In genomic region chr10:117545141-117546019, GRCh38 we compare ENCODE assay signal across 11 cellular contexts. TPM values are rescaled to one million over a fixed set of nuclear protein-coding genes. Genes with fewer than 3 reads are reported as not detected.
DNase-seq lines count a peak whose midpoint lies in the region; ATAC-seq and TF ChIP-seq lines count a peak whose summit lies in the region.
"Had no signal": no experiment of that assay in that cellular context is flagged by ENCODE, and none has a peak within 500 bp of the region (broad histone marks: within the 10 kb centered on the region; RNA-seq: fewer than 3 reads in every experiment).

No MANE protein-coding gene starts in this region.

- no peak for TF ChIP-seq EP300 in ovary (IDR thresholded peaks at IDR 0.05)

- H3K36me3 ChIP-seq in left ventricle myocardium inferior = no peaks in the 10 kb centered on the region
- no peaks in the 10 kb centered on the region for H3K36me3 ChIP-seq in ovary
- no peaks in the 10 kb centered on the region for H3K36me3 ChIP-seq in CD8-positive, alpha-beta T cell (ENCODE audit: insufficient read depth, low read length)

- H3K4me3 Mint-ChIP-seq in T-helper 17 cell = peak overlapping the region; percentile 61
- H3K4me3 Mint-ChIP-seq in CD8-positive, alpha-beta T cell = no peak overlapping the region
- no peak overlapping the region for H3K4me3 Mint-ChIP-seq in natural killer cell treated with Interleukin-12 subunit alpha and Interleukin-12 subunit beta and Interleukin-15 and Interleukin-18, amount 100 ng/mL, for 72 hours
- H3K4me3 Mint-ChIP-seq: memory B cell had no signal

- H3K4me3 ChIP-seq in AG10803 (ENCODE audit: low read length) = peak overlapping the region; percentile 96
- peak overlapping the region; percentile 58 for H3K4me3 ChIP-seq in left ventricle myocardium inferior
- H3K4me3 ChIP-seq in ovary = peak overlapping the region; percentile 84
- no peak overlapping the region for H3K4me3 ChIP-seq in CD8-positive, alpha-beta T cell (ENCODE audit: low read depth, low read length)

- H3K27me3 ChIP-seq in left ventricle myocardium inferior (ENCODE audit: low read depth) (peaks cover 100% of the 10 kb centered on the region), ovary (no peaks in the 10 kb centered on the region)
- peaks cover 15% of the 10 kb centered on the region for H3K27me3 ChIP-seq in CD8-positive, alpha-beta T cell (ENCODE audit: insufficient read depth, low read length)

- H3K27ac ChIP-seq in left ventricle myocardium inferior (replicated peaks) (no peak overlapping the region), ovary (peak overlapping the region in 1 of 2 donors; percentile 53)
- H3K27ac ChIP-seq in CD8-positive, alpha-beta T cell (ENCODE audit: low read depth, low read length) = no peak overlapping the region

- intact Hi-C loops in left ventricle myocardium inferior (cut with micrococcal nuclease) = no loop called here
- intact Hi-C loops in ovary (cut with DNase I) = loop anchor here in 2 of 4 donors (5.0 to 10.0 kb wide), 2 partner anchors 199 to 502 kb away; partner anchors contain the start of gene RAB11FIP2 (in 1 of the 2)
- intact Hi-C loops in CD8-positive, alpha-beta T cell (cut with DNase I, micrococcal nuclease) = no loop called here

- POLR2A ChIA-PET in CD8-positive, alpha-beta T cell (lab: Charles Lee) = no interaction called here

- peaks cover 12% of the 10 kb centered on the region for H3K36me3 Mint-ChIP-seq in T-helper 17 cell (ENCODE audit: low read depth)
- H3K36me3 Mint-ChIP-seq in CD8-positive, alpha-beta T cell = no peaks in the 10 kb centered on the region
- peaks cover 7% of the 10 kb centered on the region for H3K36me3 Mint-ChIP-seq in natural killer cell treated with Interleukin-12 subunit alpha and Interleukin-12 subunit beta and Interleukin-15 and Interleukin-18, amount 100 ng/mL, for 72 hours
- H3K36me3 Mint-ChIP-seq: memory B cell had no signal

- peaks cover 21% of the 10 kb centered on the region for H3K4me1 Mint-ChIP-seq in T-helper 17 cell
- H3K4me1 Mint-ChIP-seq in CD8-positive, alpha-beta T cell (ENCODE audit: low read depth) = peaks cover 27% of the 10 kb centered on the region
- peaks cover 5 to 16% of the 10 kb centered on the region in 2 donors for H3K4me1 Mint-ChIP-seq in natural killer cell treated with Interleukin-12 subunit alpha and Interleukin-12 subunit beta and Interleukin-15 and Interleukin-18, amount 100 ng/mL, for 72 hours (ENCODE audit: low read depth in 2 of 2)

- H3K4me1 ChIP-seq in left ventricle myocardium inferior (peaks cover 44% of the 10 kb centered on the region), ovary (ENCODE audit: insufficient read depth) (peaks cover 3% of the 10 kb centered on the region)
- H3K4me1 ChIP-seq in CD8-positive, alpha-beta T cell (ENCODE audit: insufficient read depth, low read length) = peaks cover 12% of the 10 kb centered on the region

- no peak for ATAC-seq in T-helper 17 cell
- ATAC-seq in CD8-positive, alpha-beta T cell = no peak
- ATAC-seq in natural killer cell treated with Interleukin-12 subunit alpha and Interleukin-12 subunit beta and Interleukin-15 and Interleukin-18, amount 100 ng/mL, for 72 hours = no peak

- H3K9me3 Mint-ChIP-seq in CD8-positive, alpha-beta T cell = no peaks in the 10 kb centered on the region
- H3K9me3 Mint-ChIP-seq in natural killer cell treated with Interleukin-12 subunit alpha and Interleukin-12 subunit beta and Interleukin-15 and Interleukin-18, amount 100 ng/mL, for 72 hours = no peaks in the 10 kb centered on the region
- H3K9me3 Mint-ChIP-seq: memory B cell had no signal

- DNase-seq in AG10803 (ENCODE audit: low read depth) (no peak), T-helper 17 cell (no peak), left ventricle myocardium inferior (no peak), ovary (peak in 3 of 5 donors; percentile 50 to 62 (median 60)), NCI-H1694 (lab: John Stamatoyannopoulos, UW) (no peak), NCI-H82 treated with DMSO at 0.1 percent for 48 hours (lab: John Stamatoyannopoulos, UW; ENCODE audit: unreplicated experiment) (no peak)
- no peak for DNase-seq in CD8-positive, alpha-beta T cell
- DNase-seq in natural killer cell treated with Interleukin-12 subunit alpha and Interleukin-12 subunit beta and Interleukin-15 and Interleukin-18, amount 100 ng/mL, for 72 hours (ENCODE audit: low spot score) = no peak
- DNase-seq: activated CD4-positive, alpha-beta T cell treated with anti-CD3 and anti-CD28 coated beads for 48 hours had no signal

- CTCF ChIA-PET in CD8-positive, alpha-beta T cell (lab: Charles Lee) = no interaction called here

- H3K27me3 Mint-ChIP-seq in T-helper 17 cell = peaks cover 75% of the 10 kb centered on the region
- peaks cover 64% of the 10 kb centered on the region for H3K27me3 Mint-ChIP-seq in CD8-positive, alpha-beta T cell (ENCODE audit: low read depth)
- H3K27me3 Mint-ChIP-seq in natural killer cell treated with Interleukin-12 subunit alpha and Interleukin-12 subunit beta and Interleukin-15 and Interleukin-18, amount 100 ng/mL, for 72 hours = peaks cover 50 to 66% of the 10 kb centered on the region in 2 donors

- WGBS in ovary, 3 donors = 11 to 13% (median 12%) methylated on average over 49 to 67 of the region's 67 CpGs

- H3K9me3 ChIP-seq in T-helper 17 cell (ENCODE audit: control insufficient read depth, low read length, poor library complexity, severe bottlenecking) (no peaks in the 10 kb centered on the region), left ventricle myocardium inferior (replicated peaks) (no peaks in the 10 kb centered on the region), ovary (no peaks in the 10 kb centered on the region)
- H3K9me3 ChIP-seq in CD8-positive, alpha-beta T cell (ENCODE audit: low read length) = no peaks in the 10 kb centered on the region

- no peak overlapping the region for H3K27ac Mint-ChIP-seq in T-helper 17 cell
- no peak overlapping the region for H3K27ac Mint-ChIP-seq in CD8-positive, alpha-beta T cell
- no peak overlapping the region for H3K27ac Mint-ChIP-seq in natural killer cell treated with Interleukin-12 subunit alpha and Interleukin-12 subunit beta and Interleukin-15 and Interleukin-18, amount 100 ng/mL, for 72 hours
- H3K27ac Mint-ChIP-seq: memory B cell had no signal

- no peak for TF ChIP-seq POLR2A in ovary (IDR thresholded peaks at IDR 0.05)

- TF ChIP-seq CTCF in AG10803 (conservative IDR thresholded peaks at IDR 0.05; ENCODE audit: low read length) = no peak
- no peak for TF ChIP-seq CTCF in left ventricle myocardium inferior (IDR thresholded peaks at IDR 0.05; ENCODE audit: borderline replicate concordance)
- no peak for TF ChIP-seq CTCF in ovary (IDR thresholded peaks at IDR 0.05)
- no peak for TF ChIP-seq CTCF in CD8-positive, alpha-beta T cell (IDR thresholded peaks at IDR 0.05)

RNA-seq across cellular contexts. Expression of gene EMX2, which starts 2.8 kb away (rescaled TPM):
- total RNA-seq in T-helper 17 cell = not detected
- total RNA-seq in left ventricle myocardium inferior = 0.25 TPM
- total RNA-seq in ovary = 10 to 100 TPM in 5 of 7 donors, 1 to 10 TPM in 2; 7.3 to 25.5 (median 12.2) TPM
- polyA plus RNA-seq in ovary = 10 to 100 TPM; 14.4 to 62.1 TPM
- not detected for total RNA-seq in CD8-positive, alpha-beta T cell
- total RNA-seq in natural killer cell treated with Interleukin-12 subunit alpha and Interleukin-12 subunit beta and Interleukin-15 and Interleukin-18, amount 100 ng/mL, for 72 hours = not detected
- total RNA-seq: dermis microvascular lymphatic vessel endothelial cell had no signal

Comparison
In these comparisons a context has a peak if more than half of its experiments do, and no peak if none do; other contexts are left out.
1. DNase-seq: peak in ovary (3 of 5); none in AG10803 (single experiment), T-helper 17 cell (0 of 3), left ventricle myocardium inferior (single experiment), CD8-positive, alpha-beta T cell (0 of 7), NCI-H1694 (single experiment), natural killer cell treated with Interleukin-12 subunit alpha and Interleukin-12 subunit beta and Interleukin-15 and Interleukin-18, amount 100 ng/mL, for 72 hours (single experiment) and NCI-H82 treated with DMSO at 0.1 percent for 48 hours (single experiment).